1 cellular context compared by ENCODE assay signal in the genomic region with DNA sequence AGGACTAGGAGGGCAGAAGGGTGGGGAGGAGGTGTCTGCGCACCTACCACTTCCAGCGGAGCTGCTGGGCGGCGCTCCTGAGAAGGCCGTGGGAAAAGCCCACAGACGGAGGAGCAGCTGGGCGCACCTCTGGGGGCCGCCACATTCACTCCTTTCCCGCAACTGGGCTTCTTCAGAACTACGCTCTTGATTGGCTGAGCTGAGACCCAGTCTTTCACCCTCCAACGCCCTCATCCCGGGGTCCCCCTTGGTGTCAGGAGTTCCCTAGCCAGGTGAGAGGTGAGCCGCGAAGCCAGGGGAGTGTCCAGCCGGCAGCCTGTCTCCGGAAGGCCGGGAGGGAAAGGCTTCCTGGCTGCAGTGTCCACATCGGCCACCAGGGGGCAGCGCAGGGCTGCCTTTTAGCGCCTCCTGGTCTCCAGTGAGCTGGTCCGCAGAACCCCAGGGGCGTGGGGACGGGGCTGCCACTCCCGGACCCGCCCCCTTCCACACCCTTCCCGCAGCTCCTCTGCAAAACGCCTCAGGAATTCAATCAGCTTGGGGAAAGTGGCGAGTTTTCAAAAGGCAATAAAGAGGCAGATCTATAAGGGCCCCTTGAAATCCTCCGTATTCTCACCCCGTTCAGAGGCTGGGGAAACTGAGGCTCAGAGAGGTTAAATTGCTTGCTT.
TF ChIP-seq lines count a peak whose summit lies in the region.

No MANE protein-coding gene starts in this region.

TF ChIP-seq in HEK293, 187 proteins besides CTCF, POLR2A, EP300 and RAD21 (continued from another document and continues in another):
- TF ChIP-seq ZSCAN5A (tag by site-specific recombination; IDR thresholded peaks at IDR 0.05) (no peak), OVOL3 (tag by site-specific recombination; IDR thresholded peaks at IDR 0.05) (no peak), ZNF16 (tag by site-specific recombination; IDR thresholded peaks at IDR 0.05; ENCODE audit: low read depth) (no peak), ZNF645 (tag by site-specific recombination; IDR thresholded peaks at IDR 0.05) (no peak), ZNF768 (tag by site-specific recombination; IDR thresholded peaks at IDR 0.05) (no peak), ZBTB11 (tag by site-specific recombination; conservative IDR thresholded peaks at IDR 0.05; ENCODE audit: low read depth) (peak; percentile 40; the same call in 1 of the 2 replicates), ZNF624 (tag by site-specific recombination; IDR thresholded peaks at IDR 0.05) (no peak), ZNF157 (tag by site-specific recombination; IDR thresholded peaks at IDR 0.05) (no peak), ZNF629 (tag by site-specific recombination; IDR thresholded peaks at IDR 0.05) (no peak), ZBTB21 (tag by site-specific recombination; IDR thresholded peaks at IDR 0.05) (no peak; the same call in 1 of the 2 replicates), ZNF404 (tag by site-specific recombination; IDR thresholded peaks at IDR 0.05) (no peak), SETDB1 (IDR thresholded peaks at IDR 0.05; ENCODE audit: insufficient read length, low read length) (no peak), ATF2 (tag by site-specific recombination; IDR thresholded peaks at IDR 0.05; ENCODE audit: low read depth) (no peak), ZNF654 (tag by site-specific recombination; IDR thresholded peaks at IDR 0.05; ENCODE audit: low read depth) (peak; percentile 77), ZIC2 (tag by site-specific recombination; IDR thresholded peaks at IDR 0.05) (no peak), KLF16 (tag by site-specific recombination; IDR thresholded peaks at IDR 0.05) (peak; percentile 87), GLI4 (tag by site-specific recombination; IDR thresholded peaks at IDR 0.05) (no peak), ZNF660 (tag by site-specific recombination; IDR thresholded peaks at IDR 0.05) (peak; percentile 77), ZNF549 (tag by site-specific recombination; IDR thresholded peaks at IDR 0.05) (no peak), ZNF623 (tag by site-specific recombination; IDR thresholded peaks at IDR 0.05) (no peak), ZNF701 (tag by site-specific recombination; IDR thresholded peaks at IDR 0.05) (no peak), BCL11B (tag by site-specific recombination; IDR thresholded peaks at IDR 0.05; ENCODE audit: low read depth) (no peak), ZNF544 (tag by site-specific recombination; IDR thresholded peaks at IDR 0.05) (no peak), ZNF169 (tag by site-specific recombination; IDR thresholded peaks at IDR 0.05) (no peak), GLIS1 (tag by site-specific recombination; IDR thresholded peaks at IDR 0.05) (peak; percentile 83), AEBP2 (tag by site-specific recombination; IDR thresholded peaks at IDR 0.05; ENCODE audit: borderline replicate concordance) (no peak), ZNF121 (tag by site-specific recombination; IDR thresholded peaks at IDR 0.05) (no peak), HOXC10 (CRISPR knock-in tag; IDR thresholded peaks at IDR 0.05) (no peak), ZNF112 (tag by site-specific recombination; IDR thresholded peaks at IDR 0.05) (no peak), ZNF214 (tag by site-specific recombination; IDR thresholded peaks at IDR 0.05; ENCODE audit: borderline replicate concordance) (no peak), SP7 (tag by site-specific recombination; IDR thresholded peaks at IDR 0.05) (no peak; the same call in 1 of the 2 replicates), ZNF202 (tag by site-specific recombination; IDR thresholded peaks at IDR 0.05; ENCODE audit: borderline replicate concordance) (no peak)
- TF ChIP-seq, protein P1, sequence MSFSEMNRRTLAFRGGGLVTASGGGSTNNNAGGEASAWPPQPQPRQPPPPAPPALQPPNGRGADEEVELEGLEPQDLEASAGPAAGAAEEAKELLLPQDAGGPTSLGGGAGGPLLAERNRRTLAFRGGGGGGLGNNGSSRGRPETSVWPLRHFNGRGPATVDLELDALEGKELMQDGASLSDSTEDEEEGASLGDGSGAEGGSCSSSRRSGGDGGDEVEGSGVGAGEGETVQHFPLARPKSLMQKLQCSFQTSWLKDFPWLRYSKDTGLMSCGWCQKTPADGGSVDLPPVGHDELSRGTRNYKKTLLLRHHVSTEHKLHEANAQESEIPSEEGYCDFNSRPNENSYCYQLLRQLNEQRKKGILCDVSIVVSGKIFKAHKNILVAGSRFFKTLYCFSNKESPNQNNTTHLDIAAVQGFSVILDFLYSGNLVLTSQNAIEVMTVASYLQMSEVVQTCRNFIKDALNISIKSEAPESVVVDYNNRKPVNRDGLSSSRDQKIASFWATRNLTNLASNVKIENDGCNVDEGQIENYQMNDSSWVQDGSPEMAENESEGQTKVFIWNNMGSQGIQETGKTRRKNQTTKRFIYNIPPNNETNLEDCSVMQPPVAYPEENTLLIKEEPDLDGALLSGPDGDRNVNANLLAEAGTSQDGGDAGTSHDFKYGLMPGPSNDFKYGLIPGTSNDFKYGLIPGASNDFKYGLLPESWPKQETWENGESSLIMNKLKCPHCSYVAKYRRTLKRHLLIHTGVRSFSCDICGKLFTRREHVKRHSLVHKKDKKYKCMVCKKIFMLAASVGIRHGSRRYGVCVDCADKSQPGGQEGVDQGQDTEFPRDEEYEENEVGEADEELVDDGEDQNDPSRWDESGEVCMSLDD (tag by site-specific recombination; IDR thresholded peaks at IDR 0.05): peak; percentile 93
- TF ChIP-seq, protein P2, sequence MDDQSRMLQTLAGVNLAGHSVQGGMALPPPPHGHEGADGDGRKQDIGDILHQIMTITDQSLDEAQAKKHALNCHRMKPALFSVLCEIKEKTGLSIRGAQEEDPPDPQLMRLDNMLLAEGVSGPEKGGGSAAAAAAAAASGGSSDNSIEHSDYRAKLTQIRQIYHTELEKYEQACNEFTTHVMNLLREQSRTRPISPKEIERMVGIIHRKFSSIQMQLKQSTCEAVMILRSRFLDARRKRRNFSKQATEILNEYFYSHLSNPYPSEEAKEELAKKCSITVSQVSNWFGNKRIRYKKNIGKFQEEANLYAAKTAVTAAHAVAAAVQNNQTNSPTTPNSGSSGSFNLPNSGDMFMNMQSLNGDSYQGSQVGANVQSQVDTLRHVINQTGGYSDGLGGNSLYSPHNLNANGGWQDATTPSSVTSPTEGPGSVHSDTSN (CRISPR knock-in tag; IDR thresholded peaks at IDR 0.05): no peak
- TF ChIP-seq, protein P3, sequence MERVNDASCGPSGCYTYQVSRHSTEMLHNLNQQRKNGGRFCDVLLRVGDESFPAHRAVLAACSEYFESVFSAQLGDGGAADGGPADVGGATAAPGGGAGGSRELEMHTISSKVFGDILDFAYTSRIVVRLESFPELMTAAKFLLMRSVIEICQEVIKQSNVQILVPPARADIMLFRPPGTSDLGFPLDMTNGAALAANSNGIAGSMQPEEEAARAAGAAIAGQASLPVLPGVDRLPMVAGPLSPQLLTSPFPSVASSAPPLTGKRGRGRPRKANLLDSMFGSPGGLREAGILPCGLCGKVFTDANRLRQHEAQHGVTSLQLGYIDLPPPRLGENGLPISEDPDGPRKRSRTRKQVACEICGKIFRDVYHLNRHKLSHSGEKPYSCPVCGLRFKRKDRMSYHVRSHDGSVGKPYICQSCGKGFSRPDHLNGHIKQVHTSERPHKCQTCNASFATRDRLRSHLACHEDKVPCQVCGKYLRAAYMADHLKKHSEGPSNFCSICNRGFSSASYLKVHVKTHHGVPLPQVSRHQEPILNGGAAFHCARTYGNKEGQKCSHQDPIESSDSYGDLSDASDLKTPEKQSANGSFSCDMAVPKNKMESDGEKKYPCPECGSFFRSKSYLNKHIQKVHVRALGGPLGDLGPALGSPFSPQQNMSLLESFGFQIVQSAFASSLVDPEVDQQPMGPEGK (tag by site-specific recombination; IDR thresholded peaks at IDR 0.05): peak; percentile 62; the same call in 1 of the 2 replicates
- TF ChIP-seq, protein P4, sequence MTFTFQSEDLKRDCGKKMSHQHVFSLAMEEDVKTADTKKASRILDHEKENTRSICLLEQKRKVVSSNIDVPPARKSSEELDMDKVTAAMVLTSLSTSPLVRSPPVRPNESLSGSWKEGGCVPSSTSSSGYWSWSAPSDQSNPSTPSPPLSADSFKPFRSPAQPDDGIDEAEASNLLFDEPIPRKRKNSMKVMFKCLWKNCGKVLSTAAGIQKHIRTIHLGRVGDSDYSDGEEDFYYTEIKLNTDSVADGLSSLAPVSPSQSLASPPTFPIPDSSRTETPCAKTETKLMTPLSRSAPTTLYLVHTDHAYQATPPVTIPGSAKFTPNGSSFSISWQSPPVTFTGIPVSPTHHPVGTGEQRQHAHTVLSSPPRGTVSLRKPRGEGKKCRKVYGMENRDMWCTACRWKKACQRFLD (tag by site-specific recombination; IDR thresholded peaks at IDR 0.05): 0 out of 2 replicates have a peak, but pooled peaks have one; percentile 10
- TF ChIP-seq, protein P5, sequence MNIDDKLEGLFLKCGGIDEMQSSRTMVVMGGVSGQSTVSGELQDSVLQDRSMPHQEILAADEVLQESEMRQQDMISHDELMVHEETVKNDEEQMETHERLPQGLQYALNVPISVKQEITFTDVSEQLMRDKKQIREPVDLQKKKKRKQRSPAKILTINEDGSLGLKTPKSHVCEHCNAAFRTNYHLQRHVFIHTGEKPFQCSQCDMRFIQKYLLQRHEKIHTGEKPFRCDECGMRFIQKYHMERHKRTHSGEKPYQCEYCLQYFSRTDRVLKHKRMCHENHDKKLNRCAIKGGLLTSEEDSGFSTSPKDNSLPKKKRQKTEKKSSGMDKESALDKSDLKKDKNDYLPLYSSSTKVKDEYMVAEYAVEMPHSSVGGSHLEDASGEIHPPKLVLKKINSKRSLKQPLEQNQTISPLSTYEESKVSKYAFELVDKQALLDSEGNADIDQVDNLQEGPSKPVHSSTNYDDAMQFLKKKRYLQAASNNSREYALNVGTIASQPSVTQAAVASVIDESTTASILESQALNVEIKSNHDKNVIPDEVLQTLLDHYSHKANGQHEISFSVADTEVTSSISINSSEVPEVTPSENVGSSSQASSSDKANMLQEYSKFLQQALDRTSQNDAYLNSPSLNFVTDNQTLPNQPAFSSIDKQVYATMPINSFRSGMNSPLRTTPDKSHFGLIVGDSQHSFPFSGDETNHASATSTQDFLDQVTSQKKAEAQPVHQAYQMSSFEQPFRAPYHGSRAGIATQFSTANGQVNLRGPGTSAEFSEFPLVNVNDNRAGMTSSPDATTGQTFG (tag by site-specific recombination; IDR thresholded peaks at IDR 0.05; ENCODE audit: borderline replicate concordance): no peak
